In the genomic region with DNA sequence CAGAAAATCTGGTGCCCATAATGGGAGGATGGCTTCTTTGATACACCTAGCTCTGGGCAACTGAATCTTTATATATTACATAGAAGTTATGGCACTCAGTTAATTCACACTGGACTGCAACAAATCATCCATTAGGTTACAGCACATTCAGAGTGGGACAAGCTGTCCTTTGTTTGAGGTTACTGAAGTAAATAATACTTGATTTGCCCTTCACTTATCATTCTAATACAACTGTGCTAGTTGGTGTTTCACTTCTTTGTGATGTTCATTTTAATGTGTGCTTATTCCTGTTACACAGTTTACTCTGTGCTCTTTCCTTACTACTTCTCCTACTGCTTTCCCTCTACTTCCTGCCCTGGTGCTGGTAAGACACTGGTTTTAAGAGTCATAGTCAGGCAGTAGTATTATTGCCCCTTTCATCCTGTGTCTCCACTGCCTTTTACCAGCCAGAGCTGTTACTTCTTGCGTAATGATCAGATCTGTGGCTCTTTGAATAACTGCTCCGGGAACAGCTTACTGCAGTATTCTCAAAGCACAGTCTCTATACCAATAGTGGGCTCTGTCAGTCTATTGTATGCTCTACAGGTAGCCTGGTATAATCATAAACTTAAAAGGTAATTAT, we compare ENCODE assay signal across 12 cellular contexts. TPM values are rescaled to one million over a fixed set of nuclear protein-coding genes. Genes with fewer than 3 reads are reported as not detected.
DNase-seq lines count a peak whose midpoint lies in the region; ATAC-seq and TF ChIP-seq lines count a peak whose summit lies in the region.
"Had no signal": no experiment of that assay in that cellular context is flagged by ENCODE, and none has a peak within 500 bp of the region (broad histone marks: within the 10 kb centered on the region; RNA-seq: fewer than 3 reads in every experiment).

No MANE protein-coding gene starts in this region.

- no peaks in the 10 kb centered on the region for H3K9me3 ChIP-seq in T-helper 17 cell (ENCODE audit: control insufficient read depth, low read length, poor library complexity, severe bottlenecking)
- H3K9me3 ChIP-seq: SJSA1 had no signal

- peaks cover 13% of the 10 kb centered on the region for H3K4me1 Mint-ChIP-seq in T-helper 17 cell

- no peak for TF ChIP-seq RAD21 in Ishikawa (IDR thresholded peaks at IDR 0.05; ENCODE audit: low read depth)

- no peak overlapping the region for H3K4me3 ChIP-seq in AG10803 (ENCODE audit: low read length)
- H3K4me3 ChIP-seq in astrocyte of the spinal cord (ENCODE audit: low read depth, low read length) = no peak overlapping the region
- H3K4me3 ChIP-seq: lung, SJSA1 had no signal

- in situ Hi-C loops in astrocyte of the spinal cord (cut with HindIII; ENCODE audit: low sequenced_read_pairs) = no loop called here

- H3K36me3 Mint-ChIP-seq in T-helper 17 cell (ENCODE audit: low read depth) = peaks cover 11% of the 10 kb centered on the region

- H3K27me3 Mint-ChIP-seq in T-helper 17 cell = no peaks in the 10 kb centered on the region

- DNase-seq in AG10803 (ENCODE audit: low read depth) (peak; percentile 34), astrocyte of the spinal cord (ENCODE audit: low read depth, low spot score) (peak; percentile 16), kidney tubule cell (ENCODE audit: low spot score) (peak; percentile 42), SHP77 (lab: John Stamatoyannopoulos, UW) (no peak), NCI-H345 (lab: John Stamatoyannopoulos, UW) (no peak), T-helper 17 cell (no peak)
- DNase-seq: small intestine; stimulated activated CD8-positive, alpha-beta memory T cell treated with anti-CD3 and anti-CD28 coated beads, Interleukin-4, amount 100 ng/mL, for 48 hours had no signal

- no peak overlapping the region for H3K27ac Mint-ChIP-seq in T-helper 17 cell

- ATAC-seq in GM18909 (IDR thresholded peaks at IDR 0.05; ENCODE audit: poor library complexity, unreplicated experiment) (no peak), T-helper 17 cell (no peak)

- no peak for TF ChIP-seq CTCF in AG10803 (conservative IDR thresholded peaks at IDR 0.05; ENCODE audit: low read length)
- no peak for TF ChIP-seq CTCF in astrocyte of the spinal cord (IDR thresholded peaks at IDR 0.05; ENCODE audit: low read depth, low read length)

- TF ChIP-seq EP300 in Ishikawa (IDR thresholded peaks at IDR 0.05; ENCODE audit: borderline replicate concordance) = no peak

- no peak overlapping the region for H3K4me3 Mint-ChIP-seq in T-helper 17 cell

TF ChIP-seq in Ishikawa, 13 proteins besides CTCF, POLR2A, EP300 and RAD21:
- TF ChIP-seq CEBPB (IDR thresholded peaks at IDR 0.05) (peak; percentile 96), CREB1 (IDR thresholded peaks at IDR 0.05; ENCODE audit: low read depth) (no peak)
TF ChIP-seq in Ishikawa: peak in this region for 1.

RNA-seq across cellular contexts. Expression of a gene that starts 36.4 kb away (rescaled TPM):
- 1 to 10 TPM; 5.8 to 7.7 TPM for total RNA-seq in T-helper 17 cell

RNA-seq across cellular contexts. Expression of a gene that starts 56.9 kb away (rescaled TPM):
- total RNA-seq in T-helper 17 cell = 10 to 100 TPM; 65.1 to 71.3 TPM

Comparison
In these comparisons a context has a peak if more than half of its experiments do, and no peak if none do; other contexts are left out.
1. DNase-seq: peak in AG10803 (single experiment), astrocyte of the spinal cord (single experiment) and kidney tubule cell (single experiment); none in SHP77 (0 of 2), NCI-H345 (single experiment) and T-helper 17 cell (0 of 3).